In genomic region chr2:45669109-45669508, GRCh38 we compare ENCODE assay signal across 12 cellular contexts. TPM values are rescaled to one million over a fixed set of nuclear protein-coding genes. Genes with fewer than 3 reads are reported as not detected.
DNase-seq lines count a peak whose midpoint lies in the region; ATAC-seq and TF ChIP-seq lines count a peak whose summit lies in the region.
"Had no signal": no experiment of that assay in that cellular context is flagged by ENCODE, and none has a peak within 500 bp of the region (broad histone marks: within the 10 kb centered on the region; RNA-seq: fewer than 3 reads in every experiment).

No MANE protein-coding gene starts in this region.

- H3K27me3 ChIP-seq in uterus, result no peaks in the 10 kb centered on the region

- ATAC-seq in activated naive CD8-positive, alpha-beta T cell treated with anti-CD3 and anti-CD28 coated beads, Interleukin-2, amount 50 U/mL, for 24 hours, result no peak
- no peak for ATAC-seq in activated naive CD4-positive, alpha-beta T cell treated with anti-CD3 and anti-CD28 coated beads, Interleukin-2, amount 50 U/mL, for 72 hours

- H3K4me3 Mint-ChIP-seq in activated naive CD8-positive, alpha-beta T cell treated with anti-CD3 and anti-CD28 coated beads, Interleukin-2, amount 50 U/mL, for 24 hours, result no peak overlapping the region
- H3K4me3 Mint-ChIP-seq in activated naive CD8-positive, alpha-beta T cell treated with anti-CD3 and anti-CD28 coated beads for 36 hours, result no peak overlapping the region

- no peaks in the 10 kb centered on the region for H3K9me3 Mint-ChIP-seq in activated naive CD8-positive, alpha-beta T cell treated with anti-CD3 and anti-CD28 coated beads, Interleukin-2, amount 50 U/mL, for 24 hours
- H3K9me3 Mint-ChIP-seq in activated naive CD8-positive, alpha-beta T cell treated with anti-CD3 and anti-CD28 coated beads for 36 hours, result no peaks in the 10 kb centered on the region
- no peaks in the 10 kb centered on the region for H3K9me3 Mint-ChIP-seq in activated naive CD4-positive, alpha-beta T cell treated with anti-CD3 and anti-CD28 coated beads, Interleukin-2, amount 50 U/mL, for 72 hours

- H3K27ac Mint-ChIP-seq in activated naive CD8-positive, alpha-beta T cell treated with anti-CD3 and anti-CD28 coated beads, Interleukin-2, amount 50 U/mL, for 24 hours, result peak overlapping the region; percentile 15
- no peak overlapping the region for H3K27ac Mint-ChIP-seq in activated naive CD8-positive, alpha-beta T cell treated with anti-CD3 and anti-CD28 coated beads for 36 hours
- H3K27ac Mint-ChIP-seq in activated naive CD4-positive, alpha-beta T cell treated with anti-CD3 and anti-CD28 coated beads, Interleukin-2, amount 50 U/mL, for 72 hours, result no peak overlapping the region

- no peak for TF ChIP-seq POLR2A in uterus (IDR thresholded peaks at IDR 0.05)

- no peak for TF ChIP-seq CTCF in cardiac fibroblast (IDR thresholded peaks at IDR 0.05; ENCODE audit: low read depth, low read length)
- no peak for TF ChIP-seq CTCF in uterus (IDR thresholded peaks at IDR 0.05)

- no peak for DNase-seq in activated naive CD8-positive, alpha-beta T cell treated with anti-CD3 and anti-CD28 coated beads, Interleukin-2, amount 50 U/mL, for 24 hours
- DNase-seq in activated naive CD8-positive, alpha-beta T cell treated with anti-CD3 and anti-CD28 coated beads for 36 hours, result no peak
- DNase-seq in cardiac fibroblast (ENCODE audit: low read depth in 2 of 2), result peak; percentile 54 to 88
- DNase-seq in islet precursor cell, result peak; percentile 64
- no peak for DNase-seq in uterus
- DNase-seq in NCI-H2107 (lab: John Stamatoyannopoulos, UW), result no peak
- DNase-seq in SIG-M5 treated with dmso at 0.1 percent for 504 hours (lab: John Stamatoyannopoulos, UW; ENCODE audit: unreplicated experiment), result no peak
- no peak for DNase-seq in activated naive CD4-positive, alpha-beta T cell treated with anti-CD3 and anti-CD28 coated beads, Interleukin-2, amount 50 U/mL, for 72 hours (ENCODE audit: low spot score in 2 of 2)
- DNase-seq: glutamatergic neuron, MV-4-11, NCI-H2227 treated with DMSO at 0.1 percent for 48 hours had no signal

- intact Hi-C loops in uterus (cut with DNase I; ENCODE audit: low total_unique reads), result no loop called here

- peaks cover 2 to 8% of the 10 kb centered on the region in 2 donors for H3K4me1 ChIP-seq in uterus

- no peaks in the 10 kb centered on the region for H3K27me3 Mint-ChIP-seq in activated naive CD8-positive, alpha-beta T cell treated with anti-CD3 and anti-CD28 coated beads, Interleukin-2, amount 50 U/mL, for 24 hours
- no peaks in the 10 kb centered on the region for H3K27me3 Mint-ChIP-seq in activated naive CD8-positive, alpha-beta T cell treated with anti-CD3 and anti-CD28 coated beads for 36 hours

- H3K27ac ChIP-seq in uterus, result peak overlapping the region; percentile 68 to 82
- H3K27ac ChIP-seq: thoracic aorta had no signal

- H3K36me3 Mint-ChIP-seq in activated naive CD8-positive, alpha-beta T cell treated with anti-CD3 and anti-CD28 coated beads, Interleukin-2, amount 50 U/mL, for 24 hours (ENCODE audit: low read depth), result no peaks in the 10 kb centered on the region
- H3K36me3 Mint-ChIP-seq in activated naive CD8-positive, alpha-beta T cell treated with anti-CD3 and anti-CD28 coated beads for 36 hours, result peaks cover 3% of the 10 kb centered on the region
- no peaks in the 10 kb centered on the region for H3K36me3 Mint-ChIP-seq in activated naive CD4-positive, alpha-beta T cell treated with anti-CD3 and anti-CD28 coated beads, Interleukin-2, amount 50 U/mL, for 72 hours

- no peak overlapping the region for H3K4me3 ChIP-seq in cardiac fibroblast (replicated peaks in 1 of 2; ENCODE audit: low read depth in 2 of 2, low read length in 2 of 2)
- no peak overlapping the region for H3K4me3 ChIP-seq in uterus
- H3K4me3 ChIP-seq: thoracic aorta had no signal

- peaks cover 6% of the 10 kb centered on the region for H3K4me1 Mint-ChIP-seq in activated naive CD8-positive, alpha-beta T cell treated with anti-CD3 and anti-CD28 coated beads, Interleukin-2, amount 50 U/mL, for 24 hours
- H3K4me1 Mint-ChIP-seq in activated naive CD8-positive, alpha-beta T cell treated with anti-CD3 and anti-CD28 coated beads for 36 hours, result peaks cover 5% of the 10 kb centered on the region

- H3K36me3 ChIP-seq in uterus, result no peaks in the 10 kb centered on the region
- H3K36me3 ChIP-seq: thoracic aorta had no signal

- H3K9me3 ChIP-seq in uterus, result no peaks in the 10 kb centered on the region
- H3K9me3 ChIP-seq: thoracic aorta had no signal

RNA-seq across cellular contexts. Expression of gene PRKCE, which starts 17.6 kb away (rescaled TPM):
- 1 to 10 TPM; 6.1 to 8.0 TPM for total RNA-seq in activated naive CD8-positive, alpha-beta T cell treated with anti-CD3 and anti-CD28 coated beads for 36 hours
- 10 to 100 TPM in 2 of 4 donors, 1 to 10 TPM in 2; 3.8 to 47.6 (median 14.2) TPM for total RNA-seq in uterus
- total RNA-seq in activated naive CD4-positive, alpha-beta T cell treated with anti-CD3 and anti-CD28 coated beads, Interleukin-2, amount 50 U/mL, for 72 hours, result 10 to 100 TPM; 10.4 to 13.8 TPM

RNA-seq across cellular contexts. Expression of gene SRBD1, which starts 58.0 kb away (rescaled TPM):
- 10 to 100 TPM; 18.2 to 19.1 TPM for total RNA-seq in activated naive CD8-positive, alpha-beta T cell treated with anti-CD3 and anti-CD28 coated beads for 36 hours
- 10 to 100 TPM; 13.1 to 65.8 (median 34.0) TPM for total RNA-seq in uterus
- total RNA-seq in activated naive CD4-positive, alpha-beta T cell treated with anti-CD3 and anti-CD28 coated beads, Interleukin-2, amount 50 U/mL, for 72 hours, result 10 to 100 TPM; 18.1 to 20.4 TPM

Comparison
In these comparisons a context has a peak if more than half of its experiments do, and no peak if none do; other contexts are left out.
1. DNase-seq: peak in cardiac fibroblast (2 of 2) and islet precursor cell (single experiment); none in activated naive CD8-positive, alpha-beta T cell treated with anti-CD3 and anti-CD28 coated beads, Interleukin-2, amount 50 U/mL, for 24 hours (single experiment), activated naive CD8-positive, alpha-beta T cell treated with anti-CD3 and anti-CD28 coated beads for 36 hours (single experiment), uterus (0 of 2), NCI-H2107 (single experiment), SIG-M5 treated with dmso at 0.1 percent for 504 hours (single experiment) and activated naive CD4-positive, alpha-beta T cell treated with anti-CD3 and anti-CD28 coated beads, Interleukin-2, amount 50 U/mL, for 72 hours (0 of 2).